Comparison of ENCODE assay signal across 21 cellular contexts in the genomic region with DNA sequence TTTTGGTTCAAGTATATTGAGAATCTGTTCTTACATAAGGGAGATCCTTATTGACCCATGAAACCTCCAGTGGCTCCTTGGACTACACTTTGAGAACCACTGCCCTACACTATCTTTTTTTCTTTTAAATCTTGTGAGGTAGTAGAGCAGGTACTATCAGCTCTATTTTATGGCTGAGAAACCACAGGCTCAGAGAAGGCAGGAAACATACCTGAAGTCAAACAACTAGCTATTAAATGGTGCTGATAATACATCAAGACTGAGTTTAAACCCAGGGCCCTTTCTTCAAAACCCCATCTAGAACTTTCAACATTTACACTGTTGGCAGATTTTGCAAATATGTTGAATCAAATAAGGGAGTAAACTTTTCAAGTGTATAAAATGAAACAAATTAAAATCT. TPM values are rescaled to one million over a fixed set of nuclear protein-coding genes. Genes with fewer than 3 reads are reported as not detected.
DNase-seq lines count a peak whose midpoint lies in the region; ATAC-seq, FAIRE-seq and TF ChIP-seq lines count a peak whose summit lies in the region.
"Had no signal": no experiment of that assay in that cellular context is flagged by ENCODE, and none has a peak within 500 bp of the region (broad histone marks: within the 10 kb centered on the region; RNA-seq: fewer than 3 reads in every experiment).

No MANE protein-coding gene starts in this region.

- H3F3A ChIP-seq in SU-DHL-6 (ENCODE audit: insufficient read depth) = peaks cover 23% of the 10 kb centered on the region

- SMC1A ChIA-PET in GM12878 (lab: Charles Lee; ENCODE audit: uncharacterized antibody, unreplicated experiment) = interaction anchor here (0.8 to 6.4 kb wide), 18 partner anchors 8 to 153 kb away, joined by 3 to 51 read pairs (median 4); no protein-coding TSS in a partner anchor

- no peak for TF ChIP-seq CTCF in SU-DHL-6 (IDR thresholded peaks at IDR 0.05; ENCODE audit: insufficient read depth, low read length, poor library complexity, severe bottlenecking)
- TF ChIP-seq CTCF in GM12878 (IDR thresholded peaks at IDR 0.05 in 2 of 3, conservative IDR thresholded peaks at IDR 0.05 in 1 of 3; ENCODE audit: control insufficient read depth in 2 of 3, extremely low read depth in 1 of 3, insufficient read depth in 1 of 3, low read depth in 3 of 3, low read length in 3 of 3) = no peak
- no peak for TF ChIP-seq CTCF in osteoblast (IDR thresholded peaks at IDR 0.05; ENCODE audit: extremely low read depth, low read depth, low read length)

- POLR2A ChIA-PET in GM12878 (lab: Charles Lee) = interaction anchor here (1.0 to 1.8 kb wide), 4 partner anchors 12 to 41 kb away, joined by 3 to 5 read pairs (median 4); partner anchors contain the start of gene AKAP5

- no peak for ATAC-seq in stimulated activated naive CD8-positive, alpha-beta T cell treated with anti-CD3 and anti-CD28 coated beads, Interleukin-15, amount 100 ng/mL, for 72 hours
- ATAC-seq in GM12878 = peak; percentile 10; the same call in 2 of the 3 replicates

- BruUV-seq in GM12878 (replicated peaks; lab: Mats Ljungman, UMichigan) = no TSS peak

- no peaks in the 10 kb centered on the region for H3K27me3 ChIP-seq in SU-DHL-6 (ENCODE audit: low read length)
- no peaks in the 10 kb centered on the region for H3K27me3 ChIP-seq in GM12878 (replicated peaks in 1 of 2; ENCODE audit: control insufficient read depth in 2 of 2, insufficient read depth in 2 of 2, low read length in 1 of 2)
- no peaks in the 10 kb centered on the region for H3K27me3 ChIP-seq in osteoblast (ENCODE audit: insufficient read depth, low read length)
- H3K27me3 ChIP-seq: BE2C had no signal

- H3K9ac ChIP-seq in SU-DHL-6 (ENCODE audit: low read length) = no peak overlapping the region
- H3K9ac ChIP-seq in GM12878 (ENCODE audit: control insufficient read depth, insufficient read depth, low read length) = no peak overlapping the region

- H3K4me1 Mint-ChIP-seq in stimulated activated naive CD8-positive, alpha-beta T cell treated with anti-CD3 and anti-CD28 coated beads, Interleukin-15, Interleukin-2, amounts not matched to agents 100 ng/mL and 50 ng/mL, for 24 hours (ENCODE audit: low read depth) = peaks cover 80% of the 10 kb centered on the region
- peaks cover 71% of the 10 kb centered on the region for H3K4me1 Mint-ChIP-seq in stimulated activated naive CD8-positive, alpha-beta T cell treated with anti-CD3 and anti-CD28 coated beads, Interleukin-15, amount 100 ng/mL, for 72 hours

- no peak overlapping the region for H3K4me3 ChIP-seq in SU-DHL-6 (ENCODE audit: insufficient read depth, low read length, poor library complexity, severe bottlenecking)
- no peak overlapping the region for H3K4me3 ChIP-seq in GM12878
- no peak overlapping the region for H3K4me3 ChIP-seq in osteoblast (ENCODE audit: insufficient read depth, low read length)

- H3K4me1 ChIP-seq in GM12878 (ENCODE audit: control insufficient read depth, insufficient read depth, low read length) (0 out of 2 replicates have a peak, but pooled peaks cover 3% of the 10 kb centered on the region), osteoblast (ENCODE audit: insufficient read depth, low read length) (peaks cover 10% of the 10 kb centered on the region)

- H3K4me2 ChIP-seq in SU-DHL-6 (ENCODE audit: low read depth, low read length, poor library complexity, severe bottlenecking) = peak overlapping the region; percentile 0
- no peak overlapping the region for H3K4me2 ChIP-seq in GM12878 (ENCODE audit: control insufficient read depth, insufficient read depth)
- H3K4me2 ChIP-seq in osteoblast (ENCODE audit: insufficient read depth, low read length) = no peak overlapping the region

- in situ Hi-C loops in GM12878 (cut with MboI) = no loop called here

- CTCF ChIA-PET in GM12878 (lab: Yijun Ruan, JAX) = interaction anchor here (1.0 to 6.3 kb wide), 14 partner anchors 12 to 490 kb away, joined by 3 to 43 read pairs (median 6); partner anchors contain the start of gene FNTB

- no peak for TF ChIP-seq RAD21 in GM12878 (IDR thresholded peaks at IDR 0.05; ENCODE audit: insufficient read depth, low read depth, low read length)

- H3K36me3 ChIP-seq in SU-DHL-6 (ENCODE audit: low read length) (peaks cover 29% of the 10 kb centered on the region), GM12878 (ENCODE audit: control insufficient read depth in 2 of 2, insufficient read depth in 2 of 2, low read length in 1 of 2) (peaks cover 0 to 7% of the 10 kb centered on the region in 2 experiments; a peak in 1 of 4 replicates), osteoblast (ENCODE audit: insufficient read depth, low read length) (peaks cover 12% of the 10 kb centered on the region)

- H3K9me3 Mint-ChIP-seq in stimulated activated naive CD8-positive, alpha-beta T cell treated with anti-CD3 and anti-CD28 coated beads, Interleukin-15, Interleukin-2, amounts not matched to agents 100 ng/mL and 50 ng/mL, for 24 hours = no peaks in the 10 kb centered on the region
- H3K9me3 Mint-ChIP-seq in stimulated activated naive CD8-positive, alpha-beta T cell treated with anti-CD3 and anti-CD28 coated beads, Interleukin-15, amount 100 ng/mL, for 72 hours = no peaks in the 10 kb centered on the region
- H3K9me3 Mint-ChIP-seq: HFFc6 had no signal

- TF ChIP-seq EP300 in GM12878 (IDR thresholded peaks at IDR 0.05; ENCODE audit: borderline replicate concordance in 1 of 2, control insufficient read depth in 1 of 2, low read depth in 2 of 2, low read length in 2 of 2) = no peak

- H4K20me1 ChIP-seq in SU-DHL-6 (ENCODE audit: low read depth, low read length) = 0 out of 2 replicates have a peak, but pooled peaks cover 5% of the 10 kb centered on the region
- no peaks in the 10 kb centered on the region for H4K20me1 ChIP-seq in GM12878 (ENCODE audit: control insufficient read depth, insufficient read depth)
- H4K20me1 ChIP-seq in osteoblast (ENCODE audit: insufficient read depth, low read length) = no peaks in the 10 kb centered on the region

- H3K79me2 ChIP-seq in SU-DHL-6 (ENCODE audit: insufficient read depth, low read length) (peaks cover 92% of the 10 kb centered on the region), GM12878 (ENCODE audit: control insufficient read depth, insufficient read depth, low read length) (peaks cover 57% of the 10 kb centered on the region), osteoblast (ENCODE audit: insufficient read depth, low read length) (peaks cover 31% of the 10 kb centered on the region)

- peak overlapping the region; percentile 55 for H3K27ac Mint-ChIP-seq in stimulated activated naive CD8-positive, alpha-beta T cell treated with anti-CD3 and anti-CD28 coated beads, Interleukin-15, Interleukin-2, amounts not matched to agents 100 ng/mL and 50 ng/mL, for 24 hours
- peak overlapping the region in 1 of 2 donors; percentile 12 for H3K27ac Mint-ChIP-seq in stimulated activated naive CD8-positive, alpha-beta T cell treated with anti-CD3 and anti-CD28 coated beads, Interleukin-15, amount 100 ng/mL, for 72 hours
- H3K27ac Mint-ChIP-seq: HFFc6 had no signal

- no peak for FAIRE-seq in GM12878 (lab: Jason Lieb, UNC)
- FAIRE-seq: GM12891, GM18507, H54 had no signal

- H3K9me3 ChIP-seq in SU-DHL-6 (ENCODE audit: insufficient read depth, low read length) (no peaks in the 10 kb centered on the region), GM12878 (replicated peaks; ENCODE audit: control insufficient read depth, insufficient read depth, low read length) (no peaks in the 10 kb centered on the region), osteoblast (ENCODE audit: low read depth, low read length) (no peaks in the 10 kb centered on the region)
- H3K9me3 ChIP-seq: BE2C had no signal

- intact Hi-C loops in GM12878 (cut with micrococcal nuclease; ENCODE audit: unreplicated experiment) = no loop called here

- DNase-seq in stimulated activated naive CD8-positive, alpha-beta T cell treated with anti-CD3 and anti-CD28 coated beads, Interleukin-15, amount 100 ng/mL, for 72 hours = no peak
- DNase-seq in GM12878 (ENCODE audit: low read depth, low spot score) (no peak), amygdala (lab: John Stamatoyannopoulos, UW) (no peak), osteoblast (ENCODE audit: insufficient read length, low spot score, missing footprints) (no peak)
- DNase-seq in central memory CD4-positive, alpha-beta T cell = no peak
- DNase-seq: BE2C; DMS 273 treated with DMSO at 0.1 percent for 48 hours; GDM1; HFFc6; KBM-7; NCI-H1417 treated with DMSO at 0.1 percent for 48 hours; NCI-H1930; NCI-H69; NK-92 treated with Interleukin-12 subunit alpha and Interleukin-12 subunit beta, amount 100 ng/mL, for 24 hours; SHP77 treated with DMSO at 0.1 percent for 48 hours had no signal

- no peak overlapping the region for H2AFZ ChIP-seq in SU-DHL-6 (ENCODE audit: low read depth, low read length, severe bottlenecking)
- no peak overlapping the region for H2AFZ ChIP-seq in GM12878 (ENCODE audit: control insufficient read depth, low read depth, low read length)
- no peak overlapping the region for H2AFZ ChIP-seq in osteoblast (ENCODE audit: low read length)

- H3K9me2 ChIP-seq in SU-DHL-6 (replicated peaks; ENCODE audit: insufficient read depth, low read length) = no peaks in the 10 kb centered on the region

- RAD21 ChIA-PET in GM12878 (lab: Charles Lee; ENCODE audit: unreplicated experiment) = interaction anchor here (0.6 to 2.3 kb wide), 10 partner anchors 13 to 159 kb away, joined by 3 to 14 read pairs (median 4); no protein-coding TSS in a partner anchor

- H3K36me3 Mint-ChIP-seq in stimulated activated naive CD8-positive, alpha-beta T cell treated with anti-CD3 and anti-CD28 coated beads, Interleukin-15, Interleukin-2, amounts not matched to agents 100 ng/mL and 50 ng/mL, for 24 hours (ENCODE audit: low read depth) = peaks cover 56% of the 10 kb centered on the region

- no peaks in the 10 kb centered on the region for H3K27me3 Mint-ChIP-seq in stimulated activated naive CD8-positive, alpha-beta T cell treated with anti-CD3 and anti-CD28 coated beads, Interleukin-15, Interleukin-2, amounts not matched to agents 100 ng/mL and 50 ng/mL, for 24 hours
- no peaks in the 10 kb centered on the region for H3K27me3 Mint-ChIP-seq in stimulated activated naive CD8-positive, alpha-beta T cell treated with anti-CD3 and anti-CD28 coated beads, Interleukin-15, amount 100 ng/mL, for 72 hours

- no peak for TF ChIP-seq POLR2A in GM12878 (IDR thresholded peaks at IDR 0.05; ENCODE audit: low read depth, low read length)

- H3K27ac ChIP-seq in SU-DHL-6 (ENCODE audit: low read depth, low read length) (peak overlapping the region; percentile 30; the same call in 1 of the 2 replicates), GM12878 (ENCODE audit: control insufficient read depth, insufficient read depth) (no peak overlapping the region), osteoblast (ENCODE audit: low read depth, low read length) (no peak overlapping the region)

- H3K4me3 Mint-ChIP-seq in stimulated activated naive CD8-positive, alpha-beta T cell treated with anti-CD3 and anti-CD28 coated beads, Interleukin-15, Interleukin-2, amounts not matched to agents 100 ng/mL and 50 ng/mL, for 24 hours = no peak overlapping the region
- H3K4me3 Mint-ChIP-seq in stimulated activated naive CD8-positive, alpha-beta T cell treated with anti-CD3 and anti-CD28 coated beads, Interleukin-15, amount 100 ng/mL, for 72 hours = no peak overlapping the region
- H3K4me3 Mint-ChIP-seq: HFFc6 had no signal

RNA-seq across cellular contexts. Expression of gene ZBTB25, which starts 6.9 kb away (rescaled TPM):
- total RNA-seq in GM12878 (2013; cell fraction: nucleolus; rRNA removed) = 108 and 113 TPM in 2 replicates
- total RNA-seq in GM12878 (2014; rRNA removed) (8.8 and 11.2 TPM in 2 replicates), GM12878 (2014; rRNA removed; fragmentation: Illumina TruSeq; extraction: Trizol) (9.6 and 10.0 TPM in 2 replicates), GM12878 (2021) (10.9 and 12.5 TPM in 2 replicates), osteoblast (9.8 and 10.6 TPM in 2 replicates)
- 10.1 TPM for polyA plus RNA-seq in GM12878 (2011; ENCODE audit: low read depth)
- polyA plus RNA-seq in GM12878 (2011; rRNA removed) (33.9 and 34.0 TPM in 2 replicates), GM12878 (2014; fragmentation: Illumina TruSeq; extraction: Trizol) (9.8 and 10.7 TPM in 2 replicates), GM12878 (2014; fragmentation: Nextera tagmentation; extraction: Ambion mirVana) (1 to 10 TPM; 4.1 to 5.6 TPM), GM12878 (2014; rRNA removed) (7.0 and 7.8 TPM in 2 replicates), GM12878 (2016; fragmentation: Nextera tagmentation; extraction: Ambion mirVana) (10 to 100 TPM; 11.2 to 13.9 TPM)
- polyA plus RNA-seq in GM12878 (2011; cell fraction: cytosol; rRNA removed) = 19.6 and 27.1 TPM in 2 replicates
- 23.6 and 39.4 TPM in 2 replicates for polyA plus RNA-seq in GM12878 (2011; cell fraction: nucleus; rRNA removed)
- 13.1 and 19.6 TPM in 2 replicates for polyA plus RNA-seq in GM12878 (2012)
- polyA minus RNA-seq in GM12878 (2011; rRNA and poly(A)+ RNA removed) = 41.5 and 49.3 TPM in 2 replicates
- polyA minus RNA-seq in GM12878 (2011; cell fraction: cytosol; rRNA and poly(A)+ RNA removed) = 16.2 and 16.7 TPM in 2 replicates
- polyA minus RNA-seq in GM12878 (2011; cell fraction: nucleus; rRNA and poly(A)+ RNA removed) = 29.1 and 33.5 TPM in 2 replicates

RNA-seq across cellular contexts. Expression of gene ZBTB1, which starts 7.8 kb away (rescaled TPM):
- 147 and 173 TPM in 2 replicates for total RNA-seq in GM12878 (2013; cell fraction: nucleolus; rRNA removed)
- 29.1 and 34.2 TPM in 2 replicates for total RNA-seq in GM12878 (2014; rRNA removed)
- 53.8 and 53.9 TPM in 2 replicates for total RNA-seq in GM12878 (2014; rRNA removed; fragmentation: Illumina TruSeq; extraction: Trizol)
- 49.1 and 49.3 TPM in 2 replicates for total RNA-seq in GM12878 (2021)
- 32.0 TPM for polyA plus RNA-seq in GM12878 (2011; ENCODE audit: low read depth)
- polyA plus RNA-seq in GM12878 (2011; rRNA removed) = 127 and 195 TPM in 2 replicates
- 47.0 and 69.2 TPM in 2 replicates for polyA plus RNA-seq in GM12878 (2011; cell fraction: cytosol; rRNA removed)
- 97.0 and 105 TPM in 2 replicates for polyA plus RNA-seq in GM12878 (2011; cell fraction: nucleus; rRNA removed)
- 47.7 and 64.3 TPM in 2 replicates for polyA plus RNA-seq in GM12878 (2012)
- polyA plus RNA-seq in GM12878 (2014; fragmentation: Illumina TruSeq; extraction: Trizol) = 58.9 and 83.2 TPM in 2 replicates
- polyA plus RNA-seq in GM12878 (2014; fragmentation: Nextera tagmentation; extraction: Ambion mirVana) = 10 to 100 TPM; 12.3 to 18.0 TPM
- 35.5 and 42.6 TPM in 2 replicates for polyA plus RNA-seq in GM12878 (2014; rRNA removed)
- 10 to 100 TPM; 36.2 to 37.5 TPM for polyA plus RNA-seq in GM12878 (2016; fragmentation: Nextera tagmentation; extraction: Ambion mirVana)
- polyA minus RNA-seq in GM12878 (2011; rRNA and poly(A)+ RNA removed) = 78.9 and 97.3 TPM in 2 replicates
- polyA minus RNA-seq in GM12878 (2011; cell fraction: cytosol; rRNA and poly(A)+ RNA removed) = 29.5 and 39.5 TPM in 2 replicates
- 23.2 and 32.1 TPM in 2 replicates for polyA minus RNA-seq in GM12878 (2011; cell fraction: nucleus; rRNA and poly(A)+ RNA removed)
- total RNA-seq in osteoblast = 60.4 and 67.7 TPM in 2 replicates

RNA-seq across cellular contexts. Expression of gene AKAP5, which starts 31.5 kb away (rescaled TPM):
- total RNA-seq in GM12878 (2013; cell fraction: nucleolus; rRNA removed) = 4.3 and 4.8 TPM in 2 replicates
- total RNA-seq in GM12878 (2014; rRNA removed) (3.8 and 4.4 TPM in 2 replicates), GM12878 (2014; rRNA removed; fragmentation: Illumina TruSeq; extraction: Trizol) (5.1 TPM in 2 replicates), GM12878 (2021) (3.7 and 4.0 TPM in 2 replicates), osteoblast (0.59 and 1.1 TPM in 2 replicates)
- polyA plus RNA-seq in GM12878 (2011; ENCODE audit: low read depth) = 1.1 TPM
- polyA plus RNA-seq in GM12878 (2011; rRNA removed) (1.6 and 3.1 TPM in 2 replicates), GM12878 (2014; fragmentation: Illumina TruSeq; extraction: Trizol) (3.4 and 3.9 TPM in 2 replicates), GM12878 (2014; fragmentation: Nextera tagmentation; extraction: Ambion mirVana) (1 to 10 TPM in 1 of 2 experiments, under 1 TPM in 1; 0.45 to 1.5 TPM), GM12878 (2014; rRNA removed) (1.7 and 1.8 TPM in 2 replicates), GM12878 (2016; fragmentation: Nextera tagmentation; extraction: Ambion mirVana) (under 1 TPM; 0.55 to 0.90 TPM)
- polyA plus RNA-seq in GM12878 (2011; cell fraction: cytosol; rRNA removed) = 0.69 TPM in 2 replicates
- polyA plus RNA-seq in GM12878 (2011; cell fraction: nucleus; rRNA removed) = 0.98 and 0.99 TPM in 2 replicates
- 1.4 and 1.5 TPM in 2 replicates for polyA plus RNA-seq in GM12878 (2012)
- 1.6 and 2.3 TPM in 2 replicates for polyA minus RNA-seq in GM12878 (2011; rRNA and poly(A)+ RNA removed)
- 0.80 and 1.4 TPM in 2 replicates for polyA minus RNA-seq in GM12878 (2011; cell fraction: cytosol; rRNA and poly(A)+ RNA removed)
- 2.3 and 3.2 TPM in 2 replicates for polyA minus RNA-seq in GM12878 (2011; cell fraction: nucleus; rRNA and poly(A)+ RNA removed)

RNA-seq across cellular contexts. Expression of gene HSPA2, which starts 43.8 kb away (rescaled TPM):
- total RNA-seq in GM12878 (2013; cell fraction: nucleolus; rRNA removed) = 2.1 and 2.2 TPM in 2 replicates
- total RNA-seq in GM12878 (2014; rRNA removed) (0.87 and 0.96 TPM in 2 replicates), GM12878 (2014; rRNA removed; fragmentation: Illumina TruSeq; extraction: Trizol) (0.37 and 0.54 TPM in 2 replicates), GM12878 (2021) (1.1 and 1.4 TPM in 2 replicates), osteoblast (1.8 and 4.0 TPM in 2 replicates)
- polyA plus RNA-seq in GM12878 (2011; ENCODE audit: low read depth) = not detected
- polyA plus RNA-seq in GM12878 (2011; rRNA removed) (0.26 TPM in 2 replicates), GM12878 (2014; fragmentation: Illumina TruSeq; extraction: Trizol) (0.25 and 0.28 TPM in 2 replicates), GM12878 (2014; fragmentation: Nextera tagmentation; extraction: Ambion mirVana) (under 1 TPM; 0.02 to 0.03 TPM), GM12878 (2014; rRNA removed) (0.65 and 0.77 TPM in 2 replicates), GM12878 (2016; fragmentation: Nextera tagmentation; extraction: Ambion mirVana) (1 to 10 TPM; 1.0 to 1.2 TPM)
- 0.31 and 0.52 TPM in 2 replicates for polyA plus RNA-seq in GM12878 (2011; cell fraction: cytosol; rRNA removed)
- 0.58 and 0.70 TPM in 2 replicates for polyA plus RNA-seq in GM12878 (2011; cell fraction: nucleus; rRNA removed)
- 0.57 and 0.76 TPM in 2 replicates for polyA plus RNA-seq in GM12878 (2012)
- polyA minus RNA-seq in GM12878 (2011; rRNA and poly(A)+ RNA removed) = 0.88 TPM in 2 replicates
- polyA minus RNA-seq in GM12878 (2011; cell fraction: cytosol; rRNA and poly(A)+ RNA removed) = not detected in 2 replicates
- polyA minus RNA-seq in GM12878 (2011; cell fraction: nucleus; rRNA and poly(A)+ RNA removed) = 1.7 and 2.5 TPM in 2 replicates

RNA-seq across cellular contexts. Expression of gene PPP1R36, which starts 53.0 kb away (rescaled TPM):
- not detected in 2 replicates for total RNA-seq in GM12878 (2013; cell fraction: nucleolus; rRNA removed)
- total RNA-seq in GM12878 (2014; rRNA removed) = not detected in 2 replicates
- total RNA-seq in GM12878 (2014; rRNA removed; fragmentation: Illumina TruSeq; extraction: Trizol) = 0.13 TPM in 1 of 2 replicates, not detected in the other
- not detected in 2 replicates for total RNA-seq in GM12878 (2021)
- polyA plus RNA-seq in GM12878 (2011; ENCODE audit: low read depth) = not detected
- 0.12 and 0.14 TPM in 2 replicates for polyA plus RNA-seq in GM12878 (2011; rRNA removed)
- polyA plus RNA-seq in GM12878 (2011; cell fraction: cytosol; rRNA removed) = 0.05 TPM in 1 of 2 replicates, not detected in the other
- polyA plus RNA-seq in GM12878 (2011; cell fraction: nucleus; rRNA removed) = not detected in 2 replicates
- 0.13 TPM in 1 of 2 replicates, not detected in the other for polyA plus RNA-seq in GM12878 (2012)
- not detected in 2 replicates for polyA plus RNA-seq in GM12878 (2014; fragmentation: Illumina TruSeq; extraction: Trizol)
- polyA plus RNA-seq in GM12878 (2014; fragmentation: Nextera tagmentation; extraction: Ambion mirVana) = not detected
- polyA plus RNA-seq in GM12878 (2014; rRNA removed) = not detected in 2 replicates
- polyA plus RNA-seq in GM12878 (2016; fragmentation: Nextera tagmentation; extraction: Ambion mirVana) = not detected
- polyA minus RNA-seq in GM12878 (2011; rRNA and poly(A)+ RNA removed) = not detected in 2 replicates
- not detected in 2 replicates for polyA minus RNA-seq in GM12878 (2011; cell fraction: cytosol; rRNA and poly(A)+ RNA removed)
- not detected in 2 replicates for polyA minus RNA-seq in GM12878 (2011; cell fraction: nucleus; rRNA and poly(A)+ RNA removed)
- total RNA-seq in osteoblast = 0.88 and 1.1 TPM in 2 replicates
- total RNA-seq: OCI-LY7 had no signal
